32 cellular contexts compared by ENCODE assay signal in the genomic region with DNA sequence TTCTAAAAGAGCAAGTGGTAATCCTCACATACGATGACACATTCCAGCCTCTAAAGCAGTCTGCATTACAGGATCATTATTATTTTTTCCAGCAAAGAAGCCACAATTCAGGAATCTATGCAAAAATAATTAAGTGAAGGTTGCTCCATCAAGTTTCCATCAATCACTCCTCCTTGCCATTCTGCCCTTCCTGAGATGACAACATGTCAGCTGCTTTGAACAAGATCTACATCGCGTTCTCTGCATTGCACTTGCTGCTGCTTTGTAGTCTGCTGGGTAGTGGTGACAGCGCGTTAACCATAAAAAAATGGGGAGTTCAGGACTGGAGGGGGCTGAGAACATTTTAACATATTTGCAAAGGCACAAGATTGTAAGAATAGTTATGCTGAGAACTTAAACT.
"Had no signal": no experiment of that assay in that cellular context is flagged by ENCODE, and none has a peak within 500 bp of the region (broad histone marks: within the 10 kb centered on the region; RNA-seq: fewer than 3 reads in every experiment).

No MANE protein-coding gene starts in this region.

- H3K27me3 ChIP-seq: ascending aorta, breast epithelium had no signal

- H3K9me3 Mint-ChIP-seq: activated B cell treated with CpG ODN at 0.5 μM for 24 hours; activated CD4-positive, alpha-beta memory T cell treated with anti-CD3 and anti-CD28 coated beads, Interleukin-2, amount 10 ng/mL, durations not matched to agents 7 days and 5 days; activated CD4-positive, alpha-beta T cell treated with anti-CD3 and anti-CD28 coated beads, Interleukin-2, amount 10 ng/mL, durations not matched to agents 24 days and 14 days; activated naive CD4-positive, alpha-beta T cell treated with anti-CD3 and anti-CD28 coated beads, Interleukin-2, amount 10 ng/mL, durations not matched to agents 7 days and 5 days; activated naive CD4-positive, alpha-beta T cell treated with anti-CD3 and anti-CD28 coated beads, Interleukin-2, amount 50 U/mL, for 24 hours; activated naive CD8-positive, alpha-beta T cell treated with anti-CD3 and anti-CD28 coated beads, Interleukin-2, amount 10 ng/mL, durations not matched to agents 7 days and 5 days; activated naive CD8-positive, alpha-beta T cell treated with anti-CD3 and anti-CD28 coated beads, Interleukin-2, amount 50 U/mL, for 24 hours; activated T-cell treated with anti-CD3 and anti-CD28 coated beads, Interleukin-2, amount 50 U/mL, for 24 hours; activated T-helper 2 cell treated with anti-CD3 and anti-CD28 coated beads, Interferon-gamma antibody, Interleukin-2, Interleukin-4, amounts not matched to agents 10 μg/mL and 5 μg/mL and 100 μg/mL, durations not matched to agents 14 hours and 24 hours and 36 hours; brain; central memory CD8-positive, alpha-beta T cell; T-cell; T-helper 2 cell treated with Interferon-gamma antibody and Interleukin-4, amounts not matched to agents 5 μg/mL and 100 μg/mL, for 36 hours had no signal

- H3K27ac ChIP-seq: ascending aorta, breast epithelium, VCaP had no signal

- H3K27ac Mint-ChIP-seq: activated B cell treated with CpG ODN at 0.5 μM for 24 hours; activated CD4-positive, alpha-beta memory T cell treated with anti-CD3 and anti-CD28 coated beads, Interleukin-2, amount 10 ng/mL, durations not matched to agents 7 days and 5 days; activated CD4-positive, alpha-beta T cell treated with anti-CD3 and anti-CD28 coated beads, Interleukin-2, amount 10 ng/mL, durations not matched to agents 24 days and 14 days; activated CD8-positive, alpha-beta memory T cell treated with anti-CD3 and anti-CD28 coated beads, Interleukin-2, amount 10 ng/mL, durations not matched to agents 7 days and 5 days; activated CD8-positive, alpha-beta T cell treated with anti-CD3 and anti-CD28 coated beads, Interleukin-2, amount 10 ng/mL, durations not matched to agents 7 days and 5 days; activated naive CD4-positive, alpha-beta T cell treated with anti-CD3 and anti-CD28 coated beads, Interleukin-2, amount 10 ng/mL, durations not matched to agents 7 days and 5 days; activated naive CD4-positive, alpha-beta T cell treated with anti-CD3 and anti-CD28 coated beads, Interleukin-2, amount 50 U/mL, for 24 hours; activated naive CD8-positive, alpha-beta T cell; activated naive CD8-positive, alpha-beta T cell treated with anti-CD3 and anti-CD28 coated beads, Interleukin-2, amount 10 ng/mL, durations not matched to agents 7 days and 5 days; activated naive CD8-positive, alpha-beta T cell treated with anti-CD3 and anti-CD28 coated beads, Interleukin-2, amount 50 U/mL, for 24 hours; activated T-cell treated with anti-CD3 and anti-CD28 coated beads, Interleukin-2, amount 50 U/mL, for 24 hours; activated T-helper 2 cell treated with anti-CD3 and anti-CD28 coated beads, Interferon-gamma antibody, Interleukin-2, Interleukin-4, amounts not matched to agents 10 μg/mL and 5 μg/mL and 100 μg/mL, durations not matched to agents 14 hours and 24 hours and 36 hours; T-cell; T-helper 2 cell treated with Interferon-gamma antibody and Interleukin-4, amounts not matched to agents 5 μg/mL and 100 μg/mL, for 36 hours had no signal

- H3K4me1 Mint-ChIP-seq: activated B cell treated with CpG ODN at 0.5 μM for 24 hours; activated CD4-positive, alpha-beta memory T cell treated with anti-CD3 and anti-CD28 coated beads, Interleukin-2, amount 10 ng/mL, durations not matched to agents 7 days and 5 days; activated CD8-positive, alpha-beta memory T cell treated with anti-CD3 and anti-CD28 coated beads, Interleukin-2, amount 10 ng/mL, durations not matched to agents 7 days and 5 days; activated naive CD4-positive, alpha-beta T cell treated with anti-CD3 and anti-CD28 coated beads, Interleukin-2, amount 10 ng/mL, durations not matched to agents 7 days and 5 days; activated naive CD4-positive, alpha-beta T cell treated with anti-CD3 and anti-CD28 coated beads, Interleukin-2, amount 50 U/mL, for 24 hours; activated naive CD8-positive, alpha-beta T cell treated with anti-CD3 and anti-CD28 coated beads, Interleukin-2, amount 10 ng/mL, durations not matched to agents 7 days and 5 days; activated naive CD8-positive, alpha-beta T cell treated with anti-CD3 and anti-CD28 coated beads, Interleukin-2, amount 50 U/mL, for 24 hours; brain had no signal

- H3K4me3 ChIP-seq: ascending aorta, breast epithelium had no signal

- H3K4me3 Mint-ChIP-seq: activated B cell treated with CpG ODN at 0.5 μM for 24 hours; activated CD4-positive, alpha-beta memory T cell treated with anti-CD3 and anti-CD28 coated beads, Interleukin-2, amount 10 ng/mL, durations not matched to agents 7 days and 5 days; activated CD4-positive, alpha-beta T cell treated with anti-CD3 and anti-CD28 coated beads, Interleukin-2, amount 10 ng/mL, durations not matched to agents 24 days and 14 days; activated CD8-positive, alpha-beta memory T cell treated with anti-CD3 and anti-CD28 coated beads, Interleukin-2, amount 10 ng/mL, durations not matched to agents 7 days and 5 days; activated CD8-positive, alpha-beta T cell treated with anti-CD3 and anti-CD28 coated beads, Interleukin-2, amount 10 ng/mL, durations not matched to agents 7 days and 5 days; activated naive CD4-positive, alpha-beta T cell treated with anti-CD3 and anti-CD28 coated beads, Interleukin-2, amount 10 ng/mL, durations not matched to agents 7 days and 5 days; activated naive CD4-positive, alpha-beta T cell treated with anti-CD3 and anti-CD28 coated beads, Interleukin-2, amount 50 U/mL, for 24 hours; activated naive CD8-positive, alpha-beta T cell; activated naive CD8-positive, alpha-beta T cell treated with anti-CD3 and anti-CD28 coated beads, Interleukin-2, amount 10 ng/mL, durations not matched to agents 7 days and 5 days; activated naive CD8-positive, alpha-beta T cell treated with anti-CD3 and anti-CD28 coated beads, Interleukin-2, amount 50 U/mL, for 24 hours; activated T-cell treated with anti-CD3 and anti-CD28 coated beads, Interleukin-2, amount 50 U/mL, for 24 hours; brain; central memory CD8-positive, alpha-beta T cell; T-cell; T-helper 2 cell treated with Interferon-gamma antibody and Interleukin-4, amounts not matched to agents 5 μg/mL and 100 μg/mL, for 36 hours had no signal

- DNase-seq: activated B cell treated with CpG ODN at 0.5 μM for 24 hours; activated CD4-positive, alpha-beta memory T cell treated with anti-CD3 and anti-CD28 coated beads, Interleukin-2, amount 10 ng/mL, durations not matched to agents 7 days and 5 days; activated CD4-positive, alpha-beta T cell treated with anti-CD3 and anti-CD28 coated beads for 4 hours; activated CD4-positive, alpha-beta T cell treated with anti-CD3 and anti-CD28 coated beads, Interleukin-2, amount 10 ng/mL, durations not matched to agents 24 days and 14 days; activated CD4-positive, alpha-beta T cell treated with anti-CD3 and anti-CD28 coated beads, Interleukin-2, amount 50 U/mL, for 48 hours; activated CD4-positive, CD25-positive, alpha-beta regulatory T cell treated with anti-CD3 and anti-CD28 coated beads, Interleukin-2, amount 50 U/mL, for 72 hours; activated CD8-positive, alpha-beta memory T cell treated with anti-CD3 and anti-CD28 coated beads for 24 hours; activated CD8-positive, alpha-beta memory T cell treated with anti-CD3 and anti-CD28 coated beads, Interleukin-2, amount 10 ng/mL, durations not matched to agents 7 days and 5 days; activated CD8-positive, alpha-beta memory T cell treated with anti-CD3 and anti-CD28 coated beads, Interleukin-2, amount 50 U/mL, for 48 hours; activated CD8-positive, alpha-beta T cell treated with anti-CD3 and anti-CD28 coated beads, Interleukin-2, amount 10 ng/mL, durations not matched to agents 7 days and 5 days; activated effector memory CD4-positive, alpha-beta T cell treated with Interleukin-2 at 50 U/mL for 16 hours; activated gamma-delta T cell; activated naive CD4-positive, alpha-beta T cell treated with anti-CD3 and anti-CD28 coated beads, Interleukin-2, amount 10 ng/mL, durations not matched to agents 7 days and 5 days; activated naive CD4-positive, alpha-beta T cell treated with Interleukin-2 at 50 U/mL for 16 hours; activated naive CD8-positive, alpha-beta T cell treated with anti-CD3 and anti-CD28 coated beads, Interleukin-2, amount 10 ng/mL, durations not matched to agents 7 days and 5 days; activated naive CD8-positive, alpha-beta T cell treated with anti-CD3 and anti-CD28 coated beads, Interleukin-2, amount 50 U/mL, for 24 hours; activated T-cell treated with anti-CD3 and anti-CD28 coated beads, Interleukin-2, amount 50 U/mL, for 24 hours; activated T-cell treated with anti-CD3 and anti-CD28 coated beads, Interleukin-2, amount 50 U/mL, for 48 hours; amygdala; cerebellar nuclear complex; T-cell; T-helper 2 cell; T-helper 9 cell had no signal

- H3K4me1 ChIP-seq: ascending aorta, breast epithelium had no signal

- H3K9me3 ChIP-seq: ascending aorta, breast epithelium had no signal

- H3K27me3 Mint-ChIP-seq: activated B cell treated with CpG ODN at 0.5 μM for 24 hours; activated CD4-positive, alpha-beta memory T cell treated with anti-CD3 and anti-CD28 coated beads, Interleukin-2, amount 10 ng/mL, durations not matched to agents 7 days and 5 days; activated CD4-positive, alpha-beta T cell treated with anti-CD3 and anti-CD28 coated beads, Interleukin-2, amount 10 ng/mL, durations not matched to agents 24 days and 14 days; activated CD8-positive, alpha-beta memory T cell treated with anti-CD3 and anti-CD28 coated beads, Interleukin-2, amount 10 ng/mL, durations not matched to agents 7 days and 5 days; activated naive CD4-positive, alpha-beta T cell treated with anti-CD3 and anti-CD28 coated beads, Interleukin-2, amount 10 ng/mL, durations not matched to agents 7 days and 5 days; activated naive CD4-positive, alpha-beta T cell treated with anti-CD3 and anti-CD28 coated beads, Interleukin-2, amount 50 U/mL, for 24 hours; activated naive CD8-positive, alpha-beta T cell; activated naive CD8-positive, alpha-beta T cell treated with anti-CD3 and anti-CD28 coated beads, Interleukin-2, amount 10 ng/mL, durations not matched to agents 7 days and 5 days; activated naive CD8-positive, alpha-beta T cell treated with anti-CD3 and anti-CD28 coated beads, Interleukin-2, amount 50 U/mL, for 24 hours; activated T-cell treated with anti-CD3 and anti-CD28 coated beads, Interleukin-2, amount 50 U/mL, for 24 hours; central memory CD8-positive, alpha-beta T cell; T-cell had no signal

- H3K36me3 Mint-ChIP-seq: brain had no signal

- H3K36me3 ChIP-seq: ascending aorta, breast epithelium had no signal

- ATAC-seq: activated CD8-positive, alpha-beta memory T cell treated with anti-CD3 and anti-CD28 coated beads, Interleukin-2, amount 10 ng/mL, durations not matched to agents 7 days and 5 days; activated CD8-positive, alpha-beta T cell treated with anti-CD3 and anti-CD28 coated beads, Interleukin-2, amount 10 ng/mL, durations not matched to agents 7 days and 5 days; activated naive CD8-positive, alpha-beta T cell treated with anti-CD3 and anti-CD28 coated beads, Interleukin-2, amount 50 U/mL, for 24 hours; T-cell had no signal
